8 cellular contexts compared by ENCODE assay signal in genomic region chrX:130165703-130166502, GRCh38. TPM values are rescaled to one million over a fixed set of nuclear protein-coding genes. Genes with fewer than 3 reads are reported as not detected.
DNase-seq lines count a peak whose midpoint lies in the region; ATAC-seq and TF ChIP-seq lines count a peak whose summit lies in the region.

TSS of gene AIFM1 (minus strand) at chrX:130165841. CDS start at chrX:130165656, 185 bp downstream.

- H3K27me3 Mint-ChIP-seq in CD8-positive, alpha-beta T cell (ENCODE audit: low read depth) = no peaks in the 10 kb centered on the region

- POLR2A ChIA-PET in CD8-positive, alpha-beta T cell (lab: Charles Lee) = interaction anchor here (0.7 kb wide), 2 partner anchors 12 to 21 kb away, joined by 3 to 4 read pairs; no protein-coding TSS in a partner anchor

- DNase-seq in CD8-positive, alpha-beta T cell = peak; percentile 68 to 91 (median 82)
- peak; percentile 79 for DNase-seq in HS-5 (ENCODE audit: low read depth)
- DNase-seq in NK-92 treated with Interleukin-12 subunit alpha and Interleukin-12 subunit beta, amount 100 ng/mL, for 24 hours (lab: John Stamatoyannopoulos, UW) = peak; percentile 86
- peak; percentile 91 for DNase-seq in activated CD8-positive, alpha-beta memory T cell treated with anti-CD3 and anti-CD28 coated beads for 24 hours
- peak; percentile 79 for DNase-seq in effector CD8-positive, alpha-beta T cell (lab: John Stamatoyannopoulos, UW)
- DNase-seq in lung (ENCODE audit: low spot score) = peak; percentile 92
- DNase-seq in stimulated activated CD4-positive, alpha-beta T cell treated with anti-CD3 and anti-CD28 coated beads, TNF-alpha, amount 100 ng/mL, for 4 hours (ENCODE audit: low read depth in 3 of 3) = peak; percentile 56 to 73 (median 70)

- no peaks in the 10 kb centered on the region for H3K36me3 ChIP-seq in CD8-positive, alpha-beta T cell (ENCODE audit: insufficient read depth, low read length)
- H3K36me3 ChIP-seq in lung (ENCODE audit: control insufficient read depth in 2 of 2, insufficient read depth in 2 of 2, low read length in 2 of 2) = no peaks in the 10 kb centered on the region

- peaks cover 17% of the 10 kb centered on the region for H3K4me1 ChIP-seq in CD8-positive, alpha-beta T cell (ENCODE audit: insufficient read depth, low read length)
- H3K4me1 ChIP-seq in lung (ENCODE audit: control insufficient read depth in 2 of 2, insufficient read depth in 2 of 2, low read length in 2 of 2) = peaks cover 0 to 6% of the 10 kb centered on the region in 2 donors

- H3K9me3 ChIP-seq in CD8-positive, alpha-beta T cell (ENCODE audit: low read length) = no peaks in the 10 kb centered on the region
- peaks cover 0 to 5% of the 10 kb centered on the region in 2 donors for H3K9me3 ChIP-seq in lung (ENCODE audit: control insufficient read depth in 2 of 2, insufficient read depth in 1 of 2, low read length in 1 of 2)

- peak; percentile 87 for ATAC-seq in CD8-positive, alpha-beta T cell
- ATAC-seq in GM19468 (IDR thresholded peaks at IDR 0.05; ENCODE audit: extremely low read depth, unreplicated experiment) (peak; percentile 88), lung (ENCODE audit: insufficient read depth, low FRiP score) (peak; percentile 93)

- intact Hi-C loops in CD8-positive, alpha-beta T cell (cut with DNase I, micrococcal nuclease) = loop anchor here in 1 of 2 experiments (1.0 to 2.0 kb wide), 2 partner anchors 45 to 102 kb away; partner anchors contain the start of gene ZNF280C

- H3K9me3 Mint-ChIP-seq in CD8-positive, alpha-beta T cell = no peaks in the 10 kb centered on the region

- peak within 1 kb of the TSS; percentile 90 for H3K4me3 Mint-ChIP-seq in CD8-positive, alpha-beta T cell

- peaks cover 42% of the 10 kb centered on the region for H3K4me1 Mint-ChIP-seq in CD8-positive, alpha-beta T cell (ENCODE audit: low read depth)

- peak within 1 kb of the TSS; percentile 90 for H3K27ac Mint-ChIP-seq in CD8-positive, alpha-beta T cell

- 0 to 40% methylated on average over 28 to 50 of the region's 50 CpGs for WGBS in lung, 2 donors

- H3K36me3 Mint-ChIP-seq in CD8-positive, alpha-beta T cell = peaks cover 8% of the 10 kb centered on the region

- CTCF ChIA-PET in CD8-positive, alpha-beta T cell (lab: Charles Lee) = interaction anchor here (1.6 to 2.6 kb wide), 2 partner anchors 10 to 86 kb away, joined by 5 to 7 read pairs; no protein-coding TSS in a partner anchor

- no peaks in the 10 kb centered on the region for H3K27me3 ChIP-seq in CD8-positive, alpha-beta T cell (ENCODE audit: insufficient read depth, low read length)
- H3K27me3 ChIP-seq in lung (ENCODE audit: control insufficient read depth, insufficient read depth) = peaks cover 3% of the 10 kb centered on the region

- TF ChIP-seq CTCF in CD8-positive, alpha-beta T cell (IDR thresholded peaks at IDR 0.05) = no peak
- no peak for TF ChIP-seq CTCF in lung (IDR thresholded peaks at IDR 0.05; ENCODE audit: control extremely low read depth, extremely low read depth)

- peak within 1 kb of the TSS; percentile 54 for H3K27ac ChIP-seq in CD8-positive, alpha-beta T cell (ENCODE audit: low read depth, low read length)
- peak within 1 kb of the TSS; percentile 88 to 96 for H3K27ac ChIP-seq in lung (ENCODE audit: low read depth in 1 of 2, low read length in 1 of 2)

- peak within 1 kb of the TSS; percentile 57 for H3K4me3 ChIP-seq in CD8-positive, alpha-beta T cell (ENCODE audit: low read depth, low read length)
- H3K4me3 ChIP-seq in lung = peak within 1 kb of the TSS; percentile 53

RNA-seq across cellular contexts. Expression of gene AIFM1, which starts in this region (rescaled TPM):
- total RNA-seq in CD8-positive, alpha-beta T cell = 1 to 10 TPM; 4.4 to 4.9 TPM
- total RNA-seq in lung = 10 to 100 TPM; 14.4 to 35.8 TPM
- polyA plus RNA-seq in lung = 10 to 100 TPM; 27.8 to 34.6 TPM

Comparison
In these comparisons a context has a peak if more than half of its experiments do, and no peak if none do; other contexts are left out.
1. Peak in every context shown above with its lines: DNase-seq, ATAC-seq, H3K4me3 ChIP-seq and H3K27ac ChIP-seq.